8 cellular contexts compared by ENCODE assay signal in genomic region chr3:181326637-181327223, GRCh38.
A peak's percentile ranks its signal among the peaks of the same experiment; 100 is the strongest.
DNase-seq lines count a peak whose midpoint lies in the region; ATAC-seq and TF ChIP-seq lines count a peak whose summit lies in the region.

No MANE protein-coding gene starts in this region.

- H3K79me2 ChIP-seq in OCI-LY1 (ENCODE audit: insufficient read depth, low read length) = no peaks in the 10 kb centered on the region

- H3K4me1 ChIP-seq in A673 (ENCODE audit: insufficient read depth, low read length, poor library complexity, severe bottlenecking) (no peaks in the 10 kb centered on the region), OCI-LY1 (ENCODE audit: insufficient read depth, low read length, severe bottlenecking) (peaks cover 63% of the 10 kb centered on the region)

- CTCF ChIA-PET in A673 (lab: Charles Lee) = interaction anchor here (0.7 to 1.7 kb wide), 3 partner anchors 10 to 517 kb away, joined by 3 to 8 read pairs (median 4); no protein-coding TSS in a partner anchor

- no peaks in the 10 kb centered on the region; the same call in 1 of the 2 replicates for H3F3A ChIP-seq in OCI-LY1 (ENCODE audit: insufficient read depth, low read length)

- intact Hi-C loops in A673 (cut with micrococcal nuclease; ENCODE audit: unreplicated experiment) = loop anchor here (1.0 to 5.0 kb wide), 4 partner anchors 374 to 1356 kb away; no protein-coding TSS in a partner anchor

- H3K36me3 ChIP-seq in A673 (ENCODE audit: insufficient read depth, low read length, poor library complexity, severe bottlenecking) = no peaks in the 10 kb centered on the region
- H3K36me3 ChIP-seq in OCI-LY1 (ENCODE audit: insufficient read depth, low read length) = no peaks in the 10 kb centered on the region

- no peaks in the 10 kb centered on the region for H4K20me1 ChIP-seq in OCI-LY1 (ENCODE audit: insufficient read depth, low read length)

- H3K9me3 ChIP-seq in A673 (ENCODE audit: low read depth, low read length, poor library complexity, severe bottlenecking) (no peaks in the 10 kb centered on the region), OCI-LY1 (ENCODE audit: low read length) (no peaks in the 10 kb centered on the region)

- H3K4me3 ChIP-seq in A673 (ENCODE audit: low read depth, low read length, poor library complexity, severe bottlenecking) = no peak overlapping the region
- no peak overlapping the region for H3K4me3 ChIP-seq in OCI-LY1 (ENCODE audit: low read depth, low read length, poor library complexity, severe bottlenecking)

- TF ChIP-seq CTCF in A673 (conservative IDR thresholded peaks at IDR 0.05; ENCODE audit: low read depth, low read length) (peak; percentile 80), OCI-LY1 (IDR thresholded peaks at IDR 0.05; ENCODE audit: low read length) (peak; percentile 97)

- DNase-seq in A673 (ENCODE audit: low spot score) (peak; percentile 55), HS-5 (ENCODE audit: low read depth) (peak; percentile 28), epidermal melanocyte (ENCODE audit: insufficient read length, low spot score) (peak; percentile 38), non-pigmented ciliary epithelial cell (ENCODE audit: low read depth) (peak; percentile 4), NCI-H128 (lab: John Stamatoyannopoulos, UW; ENCODE audit: unreplicated experiment) (no peak)

- H3K27ac ChIP-seq in A673 (ENCODE audit: low read depth, low read length, poor library complexity, severe bottlenecking) (no peak overlapping the region), OCI-LY1 (ENCODE audit: low read depth, low read length, poor library complexity, severe bottlenecking) (peak overlapping the region; percentile 76)

- H3K27me3 ChIP-seq in A673 (replicated peaks; ENCODE audit: insufficient read depth, low read depth, low read length, poor library complexity) (peaks cover 14% of the 10 kb centered on the region), OCI-LY1 (ENCODE audit: insufficient read depth, low read length) (no peaks in the 10 kb centered on the region)

- H3K9ac ChIP-seq in OCI-LY1 (ENCODE audit: low read length) = peak overlapping the region; percentile 42

- peak overlapping the region; percentile 29 for H3K4me2 ChIP-seq in OCI-LY1 (ENCODE audit: low read length)

- ATAC-seq in GM18861 (IDR thresholded peaks at IDR 0.05; ENCODE audit: unreplicated experiment) = peak; percentile 85
- ATAC-seq in HG02571 (IDR thresholded peaks at IDR 0.05; ENCODE audit: unreplicated experiment) = no peak

- no peak overlapping the region for H2AFZ ChIP-seq in OCI-LY1 (ENCODE audit: low read length)

- BruUV-seq in A673 (replicated peaks; lab: Mats Ljungman, UMichigan) = no TSS peak

- no peaks in the 10 kb centered on the region for H3K9me2 ChIP-seq in OCI-LY1 (ENCODE audit: low read depth, low read length)

- POLR2A ChIA-PET in A673 (lab: Charles Lee; ENCODE audit: low non-redundant PET) = no interaction called here
